In genomic region chr11:110470716-110471115, GRCh38 we compare ENCODE assay signal across 18 cellular contexts.
"Had no signal": no experiment of that assay in that cellular context is flagged by ENCODE, and none has a peak within 500 bp of the region (broad histone marks: within the 10 kb centered on the region; RNA-seq: fewer than 3 reads in every experiment).

No MANE protein-coding gene starts in this region.

- H3K4me1 ChIP-seq: colonic mucosa, heart left ventricle, neural progenitor cell, psoas muscle, thyroid gland had no signal

- H3K9ac ChIP-seq: neural progenitor cell had no signal

- H3K27me3 ChIP-seq: brain microvascular endothelial cell, colonic mucosa, gastroesophageal sphincter, heart left ventricle, neural progenitor cell, ovary, thyroid gland had no signal

- H3K27ac ChIP-seq: brain microvascular endothelial cell, colonic mucosa, gastroesophageal sphincter, heart left ventricle, neural progenitor cell, ovary, psoas muscle, thyroid gland had no signal

- H3K4me2 ChIP-seq: neural progenitor cell had no signal

- H3K36me3 ChIP-seq: brain microvascular endothelial cell, colonic mucosa, gastroesophageal sphincter, neural progenitor cell, ovary, thyroid gland had no signal

- H3K9me3 ChIP-seq: colonic mucosa, gastroesophageal sphincter, heart left ventricle, ovary, psoas muscle, thyroid gland had no signal

- H3K4me3 ChIP-seq: colonic mucosa, gastroesophageal sphincter, heart left ventricle, neural progenitor cell, ovary, psoas muscle, thyroid gland had no signal

- DNase-seq: activated CD8-positive, alpha-beta T cell treated with anti-CD3 and anti-CD28 coated beads for 36 hours; activated naive CD4-positive, alpha-beta T cell treated with Interleukin-2 at 50 U/mL for 16 hours; activated T-cell treated with anti-CD3 and anti-CD28 coated beads, Interleukin-2, amount 50 U/mL, for 24 hours; brain microvascular endothelial cell; central memory CD4-positive, alpha-beta T cell; colonic mucosa; endodermal cell; heart left ventricle; mesendoderm; naive thymus-derived CD4-positive, alpha-beta T cell; ovary; psoas muscle; right cardiac atrium; stimulated activated CD4-positive, alpha-beta T cell treated with anti-CD3 and anti-CD28 coated beads, Interleukin-4, amount 100 ng/mL, for 24 hours; thyroid gland had no signal

- ATAC-seq: activated CD8-positive, alpha-beta T cell treated with anti-CD3 and anti-CD28 coated beads for 36 hours; gastroesophageal sphincter; heart left ventricle; naive thymus-derived CD4-positive, alpha-beta T cell; psoas muscle; right cardiac atrium; stimulated activated effector memory CD8-positive, alpha-beta T cell treated with anti-CD3 and anti-CD28 coated beads, Interleukin-12 subunit alpha, Interleukin-12 subunit beta, amount 100 ng/mL, for 72 hours had no signal

- H2AFZ ChIP-seq: neural progenitor cell had no signal
